In genomic region chr10:48518412-48518811, GRCh38 we compare ENCODE assay signal across 2 cellular contexts.
TF ChIP-seq lines count a peak whose summit lies in the region.

No MANE protein-coding gene starts in this region.

TF ChIP-seq in IMR-90, 13 proteins besides CTCF, POLR2A, EP300 and RAD21:
- TF ChIP-seq RFX5 (IDR thresholded peaks at IDR 0.05; ENCODE audit: low read depth, low read length) (no peak), MAZ (IDR thresholded peaks at IDR 0.05; ENCODE audit: borderline replicate concordance, low read depth, low read length) (no peak), MAFK (IDR thresholded peaks at IDR 0.05; ENCODE audit: low read depth, low read length) (no peak)
TF ChIP-seq in IMR-90: peak in this region for 0.

TF ChIP-seq in H1, 55 proteins besides CTCF, POLR2A, EP300 and RAD21:
- no peak for TF ChIP-seq CTBP2 (IDR thresholded peaks at IDR 0.05; ENCODE audit: borderline replicate concordance, insufficient read depth, insufficient read length, low read length)
- no peak for TF ChIP-seq BACH1 (IDR thresholded peaks at IDR 0.05; ENCODE audit: low read length)
- TF ChIP-seq GTF2F1 (IDR thresholded peaks at IDR 0.05; ENCODE audit: borderline replicate concordance, low read depth, low read length): no peak
- no peak for TF ChIP-seq ZNF274 (IDR thresholded peaks at IDR 0.05; ENCODE audit: borderline replicate concordance, extremely low read depth, low read length)
- no peak for TF ChIP-seq FOSL1 (IDR thresholded peaks at IDR 0.05; ENCODE audit: insufficient read depth, low read depth, low read length)
- no peak for TF ChIP-seq SIN3A (conservative IDR thresholded peaks at IDR 0.05 in 1 of 2, IDR thresholded peaks at IDR 0.05 in 1 of 2; ENCODE audit: low read depth in 1 of 2, low read length in 2 of 2)
- no peak for TF ChIP-seq RNF2 (IDR thresholded peaks at IDR 0.05; ENCODE audit: borderline replicate concordance, low read depth, low read length, missing control alignments, poor library complexity, severe bottlenecking)
- TF ChIP-seq KDM1A (IDR thresholded peaks at IDR 0.05; ENCODE audit: borderline replicate concordance, low read length): no peak
- no peak for TF ChIP-seq TCF12 (IDR thresholded peaks at IDR 0.05; ENCODE audit: low read depth, low read length)
- TF ChIP-seq MAX (IDR thresholded peaks at IDR 0.05): no peak
- no peak for TF ChIP-seq SP2 (IDR thresholded peaks at IDR 0.05; ENCODE audit: low read length)
- TF ChIP-seq SUZ12 (IDR thresholded peaks at IDR 0.05; ENCODE audit: low read length): no peak
- no peak for TF ChIP-seq RFX5 (IDR thresholded peaks at IDR 0.05; ENCODE audit: borderline replicate concordance, low read depth, low read length)
- no peak for TF ChIP-seq TEAD4 (IDR thresholded peaks at IDR 0.05; ENCODE audit: low read depth, low read length)
- no peak for TF ChIP-seq EZH2 (IDR thresholded peaks at IDR 0.05; ENCODE audit: low read depth, low read length, severe bottlenecking)
- no peak for TF ChIP-seq HDAC2 (IDR thresholded peaks at IDR 0.05; ENCODE audit: borderline replicate concordance in 1 of 2, low read depth in 2 of 2, low read length in 2 of 2)
- no peak for TF ChIP-seq NRF1 (IDR thresholded peaks at IDR 0.05; ENCODE audit: low read depth, low read length)
- no peak for TF ChIP-seq GABPA (IDR thresholded peaks at IDR 0.05; ENCODE audit: borderline replicate concordance, insufficient read depth, low read length)
- TF ChIP-seq BCL11A (IDR thresholded peaks at IDR 0.05; ENCODE audit: low read depth in 2 of 2, low read length in 2 of 2): no peak
- TF ChIP-seq MAFK (IDR thresholded peaks at IDR 0.05; ENCODE audit: low read depth, low read length): no peak
